9 cellular contexts compared by ENCODE assay signal in genomic region chr3:136994772-136995516, GRCh38. TPM values are rescaled to one million over a fixed set of nuclear protein-coding genes. Genes with fewer than 3 reads are reported as not detected.
DNase-seq lines count a peak whose midpoint lies in the region; ATAC-seq lines count a peak whose summit lies in the region.
"Had no signal": no experiment of that assay in that cellular context is flagged by ENCODE, and none has a peak within 500 bp of the region (broad histone marks: within the 10 kb centered on the region; RNA-seq: fewer than 3 reads in every experiment).

No MANE protein-coding gene starts in this region.

- DNase-seq in activated T-cell treated with anti-CD3 and anti-CD28 coated beads, Interleukin-2, amount 50 U/mL, for 24 hours, result no peak
- DNase-seq in activated T-cell treated with anti-CD3 and anti-CD28 coated beads, Interleukin-2, amount 50 U/mL, for 4 hours, result no peak
- DNase-seq in iPS-NIHi11 (ENCODE audit: low spot score), result peak; percentile 32
- DNase-seq: T-cell had no signal

- H3K27ac ChIP-seq in angular gyrus (ENCODE audit: low read depth, low read length), result peak overlapping the region; percentile 90
- peak overlapping the region; percentile 72 for H3K27ac ChIP-seq in thymus (ENCODE audit: low read depth)

- 83% methylated on average over 8 of the region's 8 CpGs for WGBS in thymus

- ATAC-seq in activated T-cell treated with anti-CD3 and anti-CD28 coated beads, Interleukin-2, amount 50 U/mL, for 4 hours, result no peak
- no peak for ATAC-seq in HG03442 (IDR thresholded peaks at IDR 0.05; ENCODE audit: unreplicated experiment)
- ATAC-seq in GM19351 (IDR thresholded peaks at IDR 0.05; ENCODE audit: unreplicated experiment), result no peak
- ATAC-seq in HG03196 (IDR thresholded peaks at IDR 0.05; ENCODE audit: unreplicated experiment), result no peak

- H3K27ac Mint-ChIP-seq in activated T-cell treated with anti-CD3 and anti-CD28 coated beads, Interleukin-2, amount 50 U/mL, for 24 hours, result peak overlapping the region; percentile 62

- no peaks in the 10 kb centered on the region for H3K36me3 Mint-ChIP-seq in activated T-cell treated with anti-CD3 and anti-CD28 coated beads, Interleukin-2, amount 50 U/mL, for 24 hours (ENCODE audit: low read depth)
- H3K36me3 Mint-ChIP-seq in activated T-cell treated with anti-CD3 and anti-CD28 coated beads, Interleukin-2, amount 50 U/mL, for 4 hours (ENCODE audit: insufficient read depth), result no peaks in the 10 kb centered on the region
- H3K36me3 Mint-ChIP-seq: T-cell had no signal

- H3K4me1 Mint-ChIP-seq in activated T-cell treated with anti-CD3 and anti-CD28 coated beads, Interleukin-2, amount 50 U/mL, for 24 hours (ENCODE audit: low read depth), result peaks cover 8% of the 10 kb centered on the region
- H3K4me1 Mint-ChIP-seq in activated T-cell treated with anti-CD3 and anti-CD28 coated beads, Interleukin-2, amount 50 U/mL, for 4 hours (ENCODE audit: low read depth), result peaks cover 4% of the 10 kb centered on the region

- H3K27me3 Mint-ChIP-seq in activated T-cell treated with anti-CD3 and anti-CD28 coated beads, Interleukin-2, amount 50 U/mL, for 24 hours, result no peaks in the 10 kb centered on the region
- no peaks in the 10 kb centered on the region for H3K27me3 Mint-ChIP-seq in activated T-cell treated with anti-CD3 and anti-CD28 coated beads, Interleukin-2, amount 50 U/mL, for 4 hours (ENCODE audit: low read depth)
- H3K27me3 Mint-ChIP-seq: T-cell had no signal

- no peak overlapping the region for H3K4me3 Mint-ChIP-seq in activated T-cell treated with anti-CD3 and anti-CD28 coated beads, Interleukin-2, amount 50 U/mL, for 24 hours
- H3K4me3 Mint-ChIP-seq in activated T-cell treated with anti-CD3 and anti-CD28 coated beads, Interleukin-2, amount 50 U/mL, for 4 hours, result no peak overlapping the region
- H3K4me3 Mint-ChIP-seq: T-cell had no signal

- no peak overlapping the region for H3K4me3 ChIP-seq in thymus (ENCODE audit: low read length)

- no peaks in the 10 kb centered on the region for H3K27me3 ChIP-seq in thymus (ENCODE audit: control insufficient read depth, insufficient read depth)

- peaks cover 30% of the 10 kb centered on the region for H3K4me1 ChIP-seq in thymus (ENCODE audit: control insufficient read depth, insufficient read depth, low read length)

- peaks cover 4% of the 10 kb centered on the region for H3K36me3 ChIP-seq in thymus (ENCODE audit: control insufficient read depth, insufficient read depth)

- no peaks in the 10 kb centered on the region for H3K9me3 Mint-ChIP-seq in activated T-cell treated with anti-CD3 and anti-CD28 coated beads, Interleukin-2, amount 50 U/mL, for 24 hours
- no peaks in the 10 kb centered on the region for H3K9me3 Mint-ChIP-seq in activated T-cell treated with anti-CD3 and anti-CD28 coated beads, Interleukin-2, amount 50 U/mL, for 4 hours
- H3K9me3 Mint-ChIP-seq: T-cell had no signal

- no peaks in the 10 kb centered on the region for H3K9me3 ChIP-seq in thymus (ENCODE audit: control insufficient read depth)

RNA-seq across cellular contexts. Expression of gene IL20RB, which starts 37.2 kb away (rescaled TPM):
- 1 to 10 TPM; 1.0 to 1.5 (median 1.1) TPM for total RNA-seq in activated T-cell treated with anti-CD3 and anti-CD28 coated beads, Interleukin-2, amount 50 U/mL, for 4 hours
- polyA plus RNA-seq in thymus, result 5.4 TPM
